ENCODE assay signal across 7 cellular contexts in genomic region chr6:26780499-26781039, GRCh38.
A peak's percentile ranks its signal among the peaks of the same experiment; 100 is the strongest.
DNase-seq lines count a peak whose midpoint lies in the region; ATAC-seq, FAIRE-seq and TF ChIP-seq lines count a peak whose summit lies in the region.
"Not testable (repeated sequence)": the region's sequence is repeated elsewhere in the genome, so short reads cannot be mapped to it uniquely, and the experiment has no call there.

No MANE protein-coding gene starts in this region.

- in situ Hi-C loops in Panc1 (cut with HindIII; ENCODE audit: low pct_unique_long_range_greater_than_20kb, low sequenced_read_pairs); mammary epithelial cell (cut with MboI; ENCODE audit: low sequenced_read_pairs in 2 of 2): not testable (repeated sequence)
- in situ Hi-C loops in K562 (cut with MboI) = loop anchor here (5.0 kb wide), 1 partner anchor 38 kb away; no protein-coding TSS in a partner anchor

- H3K27ac ChIP-seq in HCT116 (ENCODE audit: low read depth, low read length); Panc1 (ENCODE audit: low read length); K562 (ENCODE audit: extremely low read depth, low read depth, low read length); mammary epithelial cell (ENCODE audit: insufficient read depth, low read depth, low read length); foreskin keratinocyte: not testable (repeated sequence)

- POLR2A ChIA-PET in HCT116 (lab: Charles Lee); Panc1 (lab: Charles Lee); K562 (lab: Yijun Ruan, JAX): not testable (repeated sequence)

- FAIRE-seq in A204.1 (lab: Jason Lieb, UNC) (peak; percentile 21), G401.6 (lab: Jason Lieb, UNC) (peak; percentile 36), K562 (lab: Jason Lieb, UNC) (peak; percentile 37)

- not testable (repeated sequence) for H3K4me2 ChIP-seq in HCT116 (ENCODE audit: low read length); K562 (ENCODE audit: insufficient read depth, low read length); mammary epithelial cell (ENCODE audit: insufficient read depth, low read depth, low read length)

- not testable (repeated sequence) for H3K36me3 ChIP-seq in HCT116 (ENCODE audit: control insufficient read depth in 1 of 2, insufficient read depth in 2 of 2, low read length in 2 of 2); Panc1 (ENCODE audit: control insufficient read depth, insufficient read depth, low read length); K562 (ENCODE audit: control insufficient read depth, insufficient read depth, low read length); mammary epithelial cell (ENCODE audit: insufficient read depth, low read length)

- not testable (repeated sequence) for DNase-seq in HCT116 (ENCODE audit: low read depth, low spot score); Panc1 (ENCODE audit: low read depth, low spot score); K562 (ENCODE audit: extremely low read depth in 1 of 4, low spot score in 3 of 4); mammary epithelial cell; foreskin keratinocyte

- not testable (repeated sequence) for TF ChIP-seq RAD21 in HCT116 (IDR thresholded peaks at IDR 0.05; ENCODE audit: low read depth); K562 (CRISPR knock-in tag; conservative IDR thresholded peaks at IDR 0.05 in 1 of 2, IDR thresholded peaks at IDR 0.05 in 1 of 2)

- TF ChIP-seq CTCF in HCT116 (IDR thresholded peaks at IDR 0.05 in 2 of 3, conservative IDR thresholded peaks at IDR 0.05 in 1 of 3; ENCODE audit: borderline replicate concordance in 1 of 3, insufficient read depth in 1 of 3, low read depth in 2 of 3, low read length in 2 of 3); Panc1 (IDR thresholded peaks at IDR 0.05); K562 (IDR thresholded peaks at IDR 0.05 in 2 of 3, conservative IDR thresholded peaks at IDR 0.05 in 1 of 3; ENCODE audit: insufficient read depth in 2 of 3, low read depth in 1 of 3, low read length in 3 of 3); mammary epithelial cell (conservative IDR thresholded peaks at IDR 0.05 in 1 of 2, IDR thresholded peaks at IDR 0.05 in 1 of 2; ENCODE audit: extremely low read depth in 1 of 2, insufficient read depth in 1 of 2, low read depth in 1 of 2, low read length in 2 of 2); foreskin keratinocyte (conservative IDR thresholded peaks at IDR 0.05): not testable (repeated sequence)

- not testable (repeated sequence) for H3K9me3 ChIP-seq in HCT116 (ENCODE audit: control insufficient read depth in 1 of 2, insufficient read depth in 1 of 2, low read depth in 1 of 2, low read length in 2 of 2); Panc1 (ENCODE audit: control insufficient read depth, insufficient read depth, low read depth, low read length); K562 (replicated peaks; ENCODE audit: control insufficient read depth, insufficient read depth, low read depth, low read length); mammary epithelial cell (replicated peaks; ENCODE audit: insufficient read depth, low read length)

- BruUV-seq in HCT116 (replicated peaks; lab: Mats Ljungman, UMichigan) (TSS peak; percentile 100), Panc1 (replicated peaks; lab: Mats Ljungman, UMichigan) (TSS peak; percentile 100), K562 (replicated peaks; lab: Mats Ljungman, UMichigan) (TSS peak; percentile 100), mammary epithelial cell (replicated peaks; lab: Mats Ljungman, UMichigan) (TSS peak; percentile 100)

- H3K9ac ChIP-seq in HCT116 (ENCODE audit: low read length); K562 (ENCODE audit: insufficient read depth in 1 of 2, low read depth in 2 of 2, low read length in 2 of 2); mammary epithelial cell (ENCODE audit: insufficient read depth, low read length): not testable (repeated sequence)

- H3K9me2 ChIP-seq in HCT116 (ENCODE audit: insufficient read depth) = not testable (repeated sequence)

- RAD21 ChIA-PET in HCT116 (lab: Charles Lee; ENCODE audit: low non-redundant PET in 1 of 2, low total read pairs in 2 of 2, uncharacterized antibody in 2 of 2, unreplicated experiment in 2 of 2) = not testable (repeated sequence)

- TF ChIP-seq EP300 in K562 (IDR thresholded peaks at IDR 0.05; ENCODE audit: low read length) = not testable (repeated sequence)

- H3K27me3 ChIP-seq in HCT116 (ENCODE audit: insufficient read depth, low read length); Panc1 (ENCODE audit: control insufficient read depth, insufficient read depth, low read length); K562 (ENCODE audit: control insufficient read depth in 2 of 2, insufficient read depth in 2 of 2, low read length in 2 of 2); mammary epithelial cell (ENCODE audit: insufficient read depth, low read length); foreskin keratinocyte: not testable (repeated sequence)

- peak; percentile 64 for ATAC-seq in HCT116
- ATAC-seq in Panc1 = peak; percentile 99
- peak; percentile 88 for ATAC-seq in K562
- ATAC-seq in foreskin keratinocyte = peak; percentile 48

- intact Hi-C loops in HCT116 (cut with micrococcal nuclease); Panc1 (cut with micrococcal nuclease; ENCODE audit: unreplicated experiment); K562 (cut with micrococcal nuclease); mammary epithelial cell (cut with micrococcal nuclease): not testable (repeated sequence)

- WGBS in K562 (ENCODE audit: insufficient coverage, low coverage, missing lambda C conversion rate) = no CpG with 5 or more reads among the region's 24 CpGs
- WGBS in mammary epithelial cell (ENCODE audit: low coverage, missing lambda C conversion rate) = no CpG with 5 or more reads among the region's 24 CpGs

- not testable (repeated sequence) for H4K20me1 ChIP-seq in HCT116 (ENCODE audit: insufficient read depth); K562 (replicated peaks; ENCODE audit: control insufficient read depth, insufficient read depth, low read length); mammary epithelial cell (ENCODE audit: insufficient read depth, low read length)

- H3K79me2 ChIP-seq in HCT116 (ENCODE audit: insufficient read depth, low read length); K562 (ENCODE audit: control insufficient read depth, insufficient read depth, low read length); mammary epithelial cell (ENCODE audit: insufficient read depth, low read length): not testable (repeated sequence)

- H3K4me1 ChIP-seq in HCT116 (ENCODE audit: control insufficient read depth in 1 of 2, insufficient read depth in 2 of 2, low read length in 2 of 2); Panc1 (ENCODE audit: control insufficient read depth, insufficient read depth, low read length); K562 (replicated peaks in 1 of 2; ENCODE audit: control insufficient read depth in 2 of 2, insufficient read depth in 2 of 2, low read length in 2 of 2); mammary epithelial cell (ENCODE audit: insufficient read depth, low read length); foreskin keratinocyte: not testable (repeated sequence)

- dilution Hi-C loops in mammary epithelial cell (cut with HindIII; ENCODE audit: low sequenced_read_pairs) = not testable (repeated sequence)

- H3K4me3 ChIP-seq in HCT116 (replicated peaks in 1 of 2; ENCODE audit: low read depth in 1 of 2, low read length in 2 of 2); Panc1 (ENCODE audit: low read depth in 2 of 2, low read length in 2 of 2); K562; mammary epithelial cell (replicated peaks in 1 of 3; ENCODE audit: insufficient read depth in 1 of 3, low read depth in 2 of 3, low read length in 3 of 3): not testable (repeated sequence)

- CTCF ChIA-PET in HCT116 (lab: Charles Lee); Panc1 (lab: Charles Lee); K562 (lab: Yijun Ruan, JAX; ENCODE audit: low intra/inter-chr PET ratio); mammary epithelial cell (lab: Charles Lee; ENCODE audit: low non-redundant PET): not testable (repeated sequence)

- not testable (repeated sequence) for H2AFZ ChIP-seq in HCT116 (ENCODE audit: low read depth, low read length, poor library complexity, severe bottlenecking); K562 (ENCODE audit: low read depth, low read length); mammary epithelial cell (ENCODE audit: low read depth, low read length)

- not testable (repeated sequence) for H3K9me1 ChIP-seq in K562 (ENCODE audit: control insufficient read depth, insufficient read depth, low read length)

- TF ChIP-seq POLR2A in HCT116 (IDR thresholded peaks at IDR 0.05; ENCODE audit: borderline replicate concordance, extremely low read depth, insufficient read depth, insufficient read length); K562 (conservative IDR thresholded peaks at IDR 0.05): not testable (repeated sequence)

Comparison
In these comparisons a context has a peak if more than half of its experiments do, and no peak if none do; other contexts are left out.
1. ATAC-seq: peak in every context shown above with its lines; median percentile 99 in Panc1; 88 in K562; 64 in HCT116; 48 in foreskin keratinocyte.